Comparison of ENCODE assay signal across 12 cellular contexts in the genomic region with DNA sequence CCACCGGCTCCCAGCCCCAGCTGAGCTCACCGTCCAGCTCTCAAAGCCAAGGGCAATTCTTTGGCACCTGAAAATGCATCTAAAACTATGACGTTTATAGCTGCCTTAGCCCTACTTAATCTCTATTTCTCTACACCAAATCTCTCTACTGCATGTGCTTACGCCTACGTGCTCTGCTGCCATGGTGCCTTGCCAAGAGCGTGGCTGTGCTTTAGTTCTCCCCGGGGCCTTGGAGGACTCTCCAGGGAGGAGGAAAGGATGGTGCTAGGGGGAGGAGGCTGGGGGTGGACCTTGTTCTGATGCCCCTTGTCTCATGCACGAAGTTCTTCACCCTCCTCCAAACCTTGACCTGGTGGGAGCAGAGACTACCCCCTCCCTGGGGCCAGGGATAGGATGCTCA.
"Had no signal": no experiment of that assay in that cellular context is flagged by ENCODE, and none has a peak within 500 bp of the region (broad histone marks: within the 10 kb centered on the region; RNA-seq: fewer than 3 reads in every experiment).

No MANE protein-coding gene starts in this region.

- H3K27ac Mint-ChIP-seq: activated CD4-positive, alpha-beta memory T cell treated with anti-CD3 and anti-CD28 coated beads for 36 hours; activated CD8-positive, alpha-beta memory T cell treated with anti-CD3 and anti-CD28 coated beads, Interleukin-2, amount 10 ng/mL, durations not matched to agents 7 days and 5 days; activated naive CD4-positive, alpha-beta T cell treated with anti-CD3 and anti-CD28 coated beads, Interleukin-2, amount 50 U/mL, for 24 hours; activated T-cell treated with anti-CD3 and anti-CD28 coated beads, Interleukin-2, amount 50 U/mL, for 24 hours had no signal

- H3K4me3 Mint-ChIP-seq: activated CD4-positive, alpha-beta memory T cell treated with anti-CD3 and anti-CD28 coated beads for 36 hours; activated CD8-positive, alpha-beta memory T cell treated with anti-CD3 and anti-CD28 coated beads, Interleukin-2, amount 10 ng/mL, durations not matched to agents 7 days and 5 days; activated naive CD4-positive, alpha-beta T cell treated with anti-CD3 and anti-CD28 coated beads, Interleukin-2, amount 50 U/mL, for 24 hours; activated T-cell treated with anti-CD3 and anti-CD28 coated beads, Interleukin-2, amount 50 U/mL, for 24 hours; immature natural killer cell had no signal

- H3K27me3 Mint-ChIP-seq: activated CD4-positive, alpha-beta memory T cell treated with anti-CD3 and anti-CD28 coated beads for 36 hours; activated naive CD4-positive, alpha-beta T cell treated with anti-CD3 and anti-CD28 coated beads, Interleukin-2, amount 50 U/mL, for 24 hours; activated T-cell treated with anti-CD3 and anti-CD28 coated beads, Interleukin-2, amount 50 U/mL, for 24 hours had no signal

- H3K36me3 Mint-ChIP-seq: activated naive CD4-positive, alpha-beta T cell treated with anti-CD3 and anti-CD28 coated beads, Interleukin-2, amount 50 U/mL, for 24 hours; immature natural killer cell had no signal

- ATAC-seq: activated CD8-positive, alpha-beta memory T cell treated with anti-CD3 and anti-CD28 coated beads, Interleukin-2, amount 10 ng/mL, durations not matched to agents 7 days and 5 days; lower lobe of right lung; stimulated activated naive CD8-positive, alpha-beta T cell treated with anti-CD3 and anti-CD28 coated beads, Interleukin-15, Interleukin-2, amounts not matched to agents 100 U/mL and 50 U/mL, for 24 hours had no signal

- H3K9me3 Mint-ChIP-seq: activated CD4-positive, alpha-beta memory T cell treated with anti-CD3 and anti-CD28 coated beads for 36 hours; activated naive CD4-positive, alpha-beta T cell treated with anti-CD3 and anti-CD28 coated beads, Interleukin-2, amount 50 U/mL, for 24 hours; activated T-cell treated with anti-CD3 and anti-CD28 coated beads, Interleukin-2, amount 50 U/mL, for 24 hours; immature natural killer cell had no signal

- DNase-seq: activated CD4-positive, alpha-beta memory T cell treated with anti-CD3 and anti-CD28 coated beads for 36 hours; activated CD8-positive, alpha-beta memory T cell treated with anti-CD3 and anti-CD28 coated beads, Interleukin-2, amount 10 ng/mL, durations not matched to agents 7 days and 5 days; activated T-cell treated with anti-CD3 and anti-CD28 coated beads, Interleukin-2, amount 50 U/mL, for 24 hours; adrenal gland; effector CD8-positive, alpha-beta T cell; foreskin melanocyte; immature natural killer cell; lower lobe of right lung; stimulated activated CD4-positive, alpha-beta T cell treated with anti-CD3 and anti-CD28 coated beads, Interleukin-2, amount 100 ng/mL, for 48 hours; stimulated activated naive CD8-positive, alpha-beta T cell treated with anti-CD3 and anti-CD28 coated beads, Interleukin-15, Interleukin-2, amounts not matched to agents 100 U/mL and 50 U/mL, for 24 hours; T-helper 1 cell had no signal
